ENCODE assay signal across 9 cellular contexts in genomic region chr3:70740082-70740481, GRCh38.
"Had no signal": no experiment of that assay in that cellular context is flagged by ENCODE, and none has a peak within 500 bp of the region (broad histone marks: within the 10 kb centered on the region; RNA-seq: fewer than 3 reads in every experiment).

No MANE protein-coding gene starts in this region.

- DNase-seq: GOT3, H9, HFFc6, KBM-7 had no signal

- ATAC-seq: HCT116, HepG2 had no signal

- FAIRE-seq: H54, HepG2 had no signal

- H3K4me3 Mint-ChIP-seq: H9, HFFc6, IgD-negative memory B cell had no signal

- H3K4me1 Mint-ChIP-seq: IgD-negative memory B cell had no signal

- H3K9me3 Mint-ChIP-seq: H9, HFFc6, IgD-negative memory B cell had no signal

- H3K27ac Mint-ChIP-seq: H9, HFFc6, IgD-negative memory B cell had no signal

- H3K27ac ChIP-seq: HL-60 had no signal

- H3K36me3 Mint-ChIP-seq: IgD-negative memory B cell had no signal
